Comparison of ENCODE assay signal across 8 cellular contexts in genomic region chr13:21435710-21436151, GRCh38. TPM values are rescaled to one million over a fixed set of nuclear protein-coding genes. Genes with fewer than 3 reads are reported as not detected.
A peak's percentile ranks its signal among the peaks of the same experiment; 100 is the strongest.
DNase-seq lines count a peak whose midpoint lies in the region; ATAC-seq lines count a peak whose summit lies in the region.

No MANE protein-coding gene starts in this region.

- peak overlapping the region; percentile 92 for H3K27ac ChIP-seq in angular gyrus (ENCODE audit: low read depth, low read length)

- peak; percentile 41 for DNase-seq in activated gamma-delta T cell treated with Interleukin-2 at 50 U/mL for 16 hours
- DNase-seq in activated gamma-delta T cell (lab: John Stamatoyannopoulos, UW) = no peak
- DNase-seq in SK-MEL-5 (ENCODE audit: low read depth, low spot score) = peak; percentile 88
- DNase-seq in islet precursor cell = peak; percentile 62
- peak; percentile 2 to 38 for DNase-seq in stimulated activated CD8-positive, alpha-beta memory T cell treated with anti-CD3 and anti-CD28 coated beads, Interleukin-15, amount 100 ng/mL, for 48 hours (ENCODE audit: low read depth in 2 of 2)
- DNase-seq in hippocampal formation (lab: John Stamatoyannopoulos, UW) = no peak

- in situ Hi-C loops in SK-MEL-5 (cut with HindIII; ENCODE audit: low pct_unique_long_range_greater_than_20kb, low sequenced_read_pairs) = no loop called here

- ATAC-seq in HG03066 (IDR thresholded peaks at IDR 0.05; ENCODE audit: low read depth, unreplicated experiment) = peak; percentile 97

RNA-seq across cellular contexts. Expression of gene ZDHHC20, which starts 23.4 kb away (rescaled TPM):
- 121 and 131 TPM in 2 replicates for total RNA-seq in SK-MEL-5 (2014; rRNA removed; shearing (Covaris generic))
- 58.7 and 79.4 TPM in 2 replicates for polyA plus RNA-seq in SK-MEL-5 (2015; cell fraction: cytosol; rRNA removed)
- polyA plus RNA-seq in SK-MEL-5 (2015; cell fraction: nucleus; rRNA removed) = 36.8 and 48.3 TPM in 2 replicates

Comparison
In these comparisons a context has a peak if more than half of its experiments do, and no peak if none do; other contexts are left out.
1. DNase-seq: peak in activated gamma-delta T cell treated with Interleukin-2 at 50 U/mL for 16 hours (single experiment), SK-MEL-5 (single experiment), islet precursor cell (single experiment) and stimulated activated CD8-positive, alpha-beta memory T cell treated with anti-CD3 and anti-CD28 coated beads, Interleukin-15, amount 100 ng/mL, for 48 hours (2 of 2); none in activated gamma-delta T cell (single experiment) and hippocampal formation (0 of 2).